27 cellular contexts compared by ENCODE assay signal in the genomic region with DNA sequence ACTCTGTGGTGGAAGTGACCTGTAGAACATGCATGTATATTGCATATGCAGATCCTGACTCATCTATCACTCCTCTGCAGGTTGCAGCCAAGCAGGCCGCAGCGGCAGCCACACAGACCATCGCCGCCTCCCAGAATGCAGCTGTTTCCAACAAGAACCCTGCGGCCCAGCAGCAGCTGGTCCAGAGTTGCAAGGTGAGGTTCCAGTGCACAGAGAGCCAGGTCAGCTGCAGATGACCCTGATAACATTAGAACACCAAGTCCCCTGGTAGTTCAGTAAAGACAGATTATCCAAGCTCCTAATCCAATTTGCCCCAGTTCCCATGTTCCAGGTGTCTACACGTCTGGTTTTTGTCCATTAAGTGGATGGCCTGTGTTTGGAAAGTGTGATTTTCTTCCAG.
"Had no signal": no experiment of that assay in that cellular context is flagged by ENCODE, and none has a peak within 500 bp of the region (broad histone marks: within the 10 kb centered on the region; RNA-seq: fewer than 3 reads in every experiment).

No MANE protein-coding gene starts in this region.

- H3K9me3 ChIP-seq: adrenal gland, body of pancreas, colonic mucosa, esophagus squamous epithelium, gastroesophageal sphincter, heart right ventricle had no signal

- H3K27me3 ChIP-seq: adrenal gland, body of pancreas, colonic mucosa, esophagus squamous epithelium, gastroesophageal sphincter, heart right ventricle had no signal

- DNase-seq: activated CD4-positive, alpha-beta memory T cell treated with anti-CD3 and anti-CD28 coated beads for 36 hours; activated CD4-positive, alpha-beta T cell treated with anti-CD3 and anti-CD28 coated beads for 36 hours; activated CD4-positive, alpha-beta T cell treated with anti-CD3 and anti-CD28 coated beads, Interleukin-2, amount 10 ng/mL, durations not matched to agents 24 days and 14 days; activated CD4-positive, CD25-positive, alpha-beta regulatory T cell; activated CD4-positive, CD25-positive, alpha-beta regulatory T cell treated with anti-CD3 and anti-CD28 coated beads, Interleukin-2, amount 50 U/mL, for 72 hours; activated CD8-positive, alpha-beta memory T cell treated with anti-CD3 and anti-CD28 coated beads, Interleukin-2, amount 10 ng/mL, durations not matched to agents 7 days and 5 days; activated CD8-positive, alpha-beta memory T cell treated with anti-CD3 and anti-CD28 coated beads, Interleukin-2, amount 50 U/mL, for 4 hours; activated CD8-positive, alpha-beta T cell treated with anti-CD3 and anti-CD28 coated beads, Interleukin-2, amount 10 ng/mL, durations not matched to agents 7 days and 5 days; activated effector memory CD4-positive, alpha-beta T cell treated with anti-CD3 and anti-CD28 coated beads, Interleukin-2, amount 50 U/mL, for 16 hours; activated naive CD4-positive, alpha-beta T cell treated with anti-CD3 and anti-CD28 coated beads for 36 hours; activated naive CD8-positive, alpha-beta T cell treated with anti-CD3 and anti-CD28 coated beads for 36 hours; activated naive CD8-positive, alpha-beta T cell treated with anti-CD3 and anti-CD28 coated beads, Interleukin-2, amount 50 U/mL, for 24 hours; activated T-cell treated with anti-CD3 and anti-CD28 coated beads, Interleukin-2, amount 50 U/mL, for 1 hour; activated T-cell treated with anti-CD3 and anti-CD28 coated beads, Interleukin-2, amount 50 U/mL, for 48 hours; amygdala; aorta; body of pancreas; central memory CD4-positive, alpha-beta T cell; cerebellar nuclear complex; colonic mucosa; effector CD8-positive, alpha-beta T cell; esophagus squamous epithelium; foreskin melanocyte; heart right ventricle; T-helper 2 cell had no signal

- H3K4me1 ChIP-seq: adrenal gland, body of pancreas, colonic mucosa, esophagus squamous epithelium, gastroesophageal sphincter, heart right ventricle had no signal

- H3K4me3 ChIP-seq: adrenal gland, body of pancreas, colonic mucosa, esophagus squamous epithelium, gastroesophageal sphincter, heart right ventricle had no signal
